5 cellular contexts compared by ENCODE assay signal in the genomic region with DNA sequence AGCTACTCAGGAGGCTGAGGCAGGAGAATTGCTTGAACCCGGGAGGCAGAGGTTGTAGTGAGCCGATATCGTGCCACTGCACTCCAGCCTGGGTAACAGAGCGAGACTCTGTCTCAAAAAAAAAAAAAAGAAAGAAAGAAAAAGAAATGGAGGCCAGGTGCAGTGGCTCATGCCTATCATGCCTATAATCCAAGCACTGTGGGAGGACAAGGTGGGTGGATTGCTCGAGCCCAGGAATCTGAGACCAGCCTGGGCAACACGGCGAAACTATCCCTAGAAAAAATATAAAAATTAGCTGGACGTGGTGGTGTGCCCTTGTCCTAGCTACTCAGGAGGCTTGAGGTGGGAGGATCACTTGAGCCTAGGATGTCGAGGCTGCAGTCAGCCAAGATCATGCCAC.
DNase-seq lines count a peak whose midpoint lies in the region; ATAC-seq and TF ChIP-seq lines count a peak whose summit lies in the region.
"Not testable (repeated sequence)": the region's sequence is repeated elsewhere in the genome, so short reads cannot be mapped to it uniquely, and the experiment has no call there.

No MANE protein-coding gene starts in this region.

- not testable (repeated sequence) for H2AK5ac ChIP-seq in trophoblast cell (ENCODE audit: low read length)

- not testable (repeated sequence) for H3K9me3 Mint-ChIP-seq in WTC11, neural crest cell

- H4K91ac ChIP-seq in trophoblast cell (ENCODE audit: low read depth, low read length) = not testable (repeated sequence)

- not testable (repeated sequence) for H2AFZ ChIP-seq in trophoblast cell (ENCODE audit: insufficient read depth, low read length, poor library complexity)

- POLR2A ChIA-PET in HEK293 (lab: Yijun Ruan, JAX) = interaction anchor here (0.7 kb wide), 1 partner anchor 439 kb away, joined by 6 read pairs; no protein-coding TSS in a partner anchor
- POLR2A ChIA-PET in WTC11 (lab: Charles Lee) = not testable (repeated sequence)

- not testable (repeated sequence) for H4K12ac ChIP-seq in trophoblast cell (ENCODE audit: low read depth, low read length)

- not testable (repeated sequence) for H3K79me2 ChIP-seq in trophoblast cell (ENCODE audit: control insufficient read depth, insufficient read depth, low read length, poor library complexity)

- CTCF ChIA-PET in HEK293 (lab: Yijun Ruan, JAX) = interaction anchor here (1.5 to 1.9 kb wide), 2 partner anchors 34 to 104 kb away, joined by 4 to 7 read pairs; no protein-coding TSS in a partner anchor
- CTCF ChIA-PET in WTC11 (lab: Charles Lee) = not testable (repeated sequence)

- H3K27ac ChIP-seq in HEK293 (ENCODE audit: extremely low read depth, low read depth, low read length); trophoblast cell (ENCODE audit: low read depth, low read length): not testable (repeated sequence)
- H3K27ac ChIP-seq in cardiac muscle cell = peak overlapping the region; percentile 88

- peak overlapping the region; percentile 31 for H2BK5ac ChIP-seq in trophoblast cell (ENCODE audit: low read depth, low read length, poor library complexity)

- not testable (repeated sequence) for H3K4me2 ChIP-seq in trophoblast cell (ENCODE audit: low read length)

- H3K14ac ChIP-seq in trophoblast cell (ENCODE audit: low read length) = not testable (repeated sequence)

- H3K18ac ChIP-seq in trophoblast cell (ENCODE audit: low read length) = not testable (repeated sequence)

- H3K9me3 ChIP-seq in HEK293 (ENCODE audit: control insufficient read depth, insufficient read depth, low read depth, low read length); cardiac muscle cell (ENCODE audit: low read depth); trophoblast cell (ENCODE audit: insufficient read depth, low read depth, low read length): not testable (repeated sequence)

- not testable (repeated sequence) for H2BK12ac ChIP-seq in trophoblast cell (ENCODE audit: low read length)

- peak overlapping the region; percentile 28 for H4K8ac ChIP-seq in trophoblast cell (ENCODE audit: low read depth, low read length)

- H3K27me3 ChIP-seq in cardiac muscle cell; trophoblast cell (ENCODE audit: insufficient read depth, low read length): not testable (repeated sequence)

- H3K9ac ChIP-seq in trophoblast cell (ENCODE audit: low read length) = not testable (repeated sequence)

- not testable (repeated sequence) for H2BK120ac ChIP-seq in trophoblast cell (ENCODE audit: insufficient read depth, low read length, poor library complexity)

- H3K27ac Mint-ChIP-seq in WTC11 (peak overlapping the region; percentile 64; the same call in 1 of the 2 replicates), neural crest cell (ENCODE audit: unreplicated experiment) (peak overlapping the region; percentile 93)

- not testable (repeated sequence) for DNase-seq in WTC11 (ENCODE audit: low spot score); cardiac muscle cell (ENCODE audit: low read depth in 1 of 2, low spot score in 1 of 2); neural crest cell (ENCODE audit: low read depth, low spot score); trophoblast cell

- H3K4ac ChIP-seq in trophoblast cell (ENCODE audit: low read depth, low read length) = not testable (repeated sequence)

- no CpG with 5 or more reads among the region's 9 CpGs for WGBS in trophoblast cell (ENCODE audit: extremely low coverage, insufficient coverage, insufficient read length)

- ATAC-seq in WTC11 = not testable (repeated sequence)

- not testable (repeated sequence) for H3K4me1 ChIP-seq in HEK293 (ENCODE audit: control insufficient read depth, insufficient read depth, low read length)
- H3K4me1 ChIP-seq in cardiac muscle cell (ENCODE audit: low read depth) (peaks cover 43% of the 10 kb centered on the region), trophoblast cell (ENCODE audit: control insufficient read depth in 1 of 2, insufficient read depth in 2 of 2, low read length in 2 of 2) (peaks cover 9 to 18% of the 10 kb centered on the region in 2 experiments)

- H3K36me3 Mint-ChIP-seq in WTC11; neural crest cell (ENCODE audit: low read depth): not testable (repeated sequence)

- H3K27me3 Mint-ChIP-seq in WTC11 (ENCODE audit: low read depth); neural crest cell (ENCODE audit: low read depth): not testable (repeated sequence)

- not testable (repeated sequence) for H3K4me3 ChIP-seq in HEK293 (ENCODE audit: low read depth, low read length); cardiac muscle cell; trophoblast cell (ENCODE audit: low read depth, low read length)

- H3K4me1 Mint-ChIP-seq in WTC11 (peaks cover 52% of the 10 kb centered on the region), neural crest cell (peaks cover 57% of the 10 kb centered on the region)

- H3K79me1 ChIP-seq in trophoblast cell (ENCODE audit: low read length) = not testable (repeated sequence)

- not testable (repeated sequence) for H3K36me3 ChIP-seq in HEK293 (ENCODE audit: control insufficient read depth in 2 of 2, insufficient read depth in 1 of 2, low read length in 2 of 2); cardiac muscle cell; trophoblast cell (ENCODE audit: control insufficient read depth in 1 of 2, insufficient read depth in 2 of 2, low read length in 2 of 2)

- not testable (repeated sequence) for TF ChIP-seq CTCF in HEK293 (tag by site-specific recombination; IDR thresholded peaks at IDR 0.05); WTC11 (IDR thresholded peaks at IDR 0.05); cardiac muscle cell (IDR thresholded peaks at IDR 0.05; ENCODE audit: low read depth, low read length); neural crest cell (conservative IDR thresholded peaks at IDR 0.05)

- H3K23ac ChIP-seq in trophoblast cell (ENCODE audit: low read length) = not testable (repeated sequence)

- not testable (repeated sequence) for H3K4me3 Mint-ChIP-seq in WTC11, neural crest cell

TF ChIP-seq in HEK293, 187 proteins besides CTCF, POLR2A, EP300 and RAD21:
- TF ChIP-seq ZFHX2 (tag by site-specific recombination; conservative IDR thresholded peaks at IDR 0.05) (peak; percentile 52; the same call in 1 of the 2 replicates), EGR2 (tag by site-specific recombination; IDR thresholded peaks at IDR 0.05; ENCODE audit: low read depth) (peak; percentile 51)
